8 cellular contexts compared by ENCODE assay signal in genomic region chr14:106308839-106309389, GRCh38.
A peak's percentile ranks its signal among the peaks of the same experiment; 100 is the strongest.
DNase-seq lines count a peak whose midpoint lies in the region; ATAC-seq lines count a peak whose summit lies in the region.

No MANE protein-coding gene starts in this region.

- no peaks in the 10 kb centered on the region for H3K36me3 ChIP-seq in HUES48 (ENCODE audit: control insufficient read depth, insufficient read depth, low read length)

- no peaks in the 10 kb centered on the region for H3K27me3 ChIP-seq in HUES48 (ENCODE audit: control insufficient read depth, insufficient read depth, low read length)

- no peak overlapping the region for H3K4me3 Mint-ChIP-seq in activated CD4-positive, alpha-beta T cell treated with anti-CD3 and anti-CD28 coated beads for 36 hours

- no peak overlapping the region for H3K9ac ChIP-seq in HUES48 (ENCODE audit: low read depth, low read length)

- H3K9me3 ChIP-seq in HUES48 (ENCODE audit: control insufficient read depth, insufficient read depth, low read length): peaks cover 96% of the 10 kb centered on the region

- DNase-seq in DMS114 treated with DMSO at 0.1 percent for 48 hours (lab: John Stamatoyannopoulos, UW; ENCODE audit: unreplicated experiment): peak; percentile 1
- DNase-seq in activated CD4-positive, alpha-beta T cell treated with anti-CD3 and anti-CD28 coated beads for 36 hours: peak; percentile 98
- DNase-seq in effector CD8-positive, alpha-beta T cell (lab: John Stamatoyannopoulos, UW): peak; percentile 69
- peak; percentile 76 to 97 for DNase-seq in stimulated activated CD4-positive, alpha-beta T cell treated with anti-CD3 and anti-CD28 coated beads, Interleukin-12 subunit alpha, Interleukin-12 subunit beta, amount 100 ng/mL, for 24 hours (ENCODE audit: low read depth in 2 of 2)
- no peak for DNase-seq in GOT3 (lab: John Stamatoyannopoulos, UW)
- DNase-seq in nucleus accumbens (lab: John Stamatoyannopoulos, UW): no peak

- H3K4me1 ChIP-seq in HUES48 (ENCODE audit: control insufficient read depth, insufficient read depth, low read length): no peaks in the 10 kb centered on the region

- CTCF ChIA-PET in activated CD4-positive, alpha-beta T cell treated with anti-CD3 and anti-CD28 coated beads for 36 hours (lab: Charles Lee): interaction anchor here (0.6 to 3.5 kb wide), 43 partner anchors 9 to 240 kb away, joined by 3 to 50 read pairs (median 4); no protein-coding TSS in a partner anchor

- H3K27me3 Mint-ChIP-seq in activated CD4-positive, alpha-beta T cell treated with anti-CD3 and anti-CD28 coated beads for 36 hours: no peaks in the 10 kb centered on the region

- peak overlapping the region; percentile 40; the same call in 1 of the 2 replicates for H3K4me3 ChIP-seq in HUES48 (ENCODE audit: low read depth, low read length)

- H3K27ac ChIP-seq in HUES48 (ENCODE audit: low read depth, low read length): no peak overlapping the region

- H3K4me1 Mint-ChIP-seq in activated CD4-positive, alpha-beta T cell treated with anti-CD3 and anti-CD28 coated beads for 36 hours: no peaks in the 10 kb centered on the region

- H3K27ac Mint-ChIP-seq in activated CD4-positive, alpha-beta T cell treated with anti-CD3 and anti-CD28 coated beads for 36 hours: no peak overlapping the region

- intact Hi-C loops in activated CD4-positive, alpha-beta T cell treated with anti-CD3 and anti-CD28 coated beads for 36 hours (cut with DNase I, micrococcal nuclease): loop anchor here (1.0 to 5.0 kb wide), 5 partner anchors 9 to 108 kb away; no protein-coding TSS in a partner anchor

- POLR2A ChIA-PET in activated CD4-positive, alpha-beta T cell treated with anti-CD3 and anti-CD28 coated beads for 36 hours (lab: Charles Lee): no interaction called here

- H3K9me3 Mint-ChIP-seq in activated CD4-positive, alpha-beta T cell treated with anti-CD3 and anti-CD28 coated beads for 36 hours (ENCODE audit: low read depth): no peaks in the 10 kb centered on the region

- ATAC-seq in GM21360 (IDR thresholded peaks at IDR 0.05; ENCODE audit: unreplicated experiment): peak; percentile 95
- peak; percentile 99 for ATAC-seq in activated CD4-positive, alpha-beta T cell treated with anti-CD3 and anti-CD28 coated beads for 36 hours

- H3K36me3 Mint-ChIP-seq in activated CD4-positive, alpha-beta T cell treated with anti-CD3 and anti-CD28 coated beads for 36 hours (ENCODE audit: low read depth): no peaks in the 10 kb centered on the region

Comparison
In these comparisons a context has a peak if more than half of its experiments do, and no peak if none do; other contexts are left out.
1. DNase-seq: peak in DMS114 treated with DMSO at 0.1 percent for 48 hours (single experiment), activated CD4-positive, alpha-beta T cell treated with anti-CD3 and anti-CD28 coated beads for 36 hours (single experiment), effector CD8-positive, alpha-beta T cell (single experiment) and stimulated activated CD4-positive, alpha-beta T cell treated with anti-CD3 and anti-CD28 coated beads, Interleukin-12 subunit alpha, Interleukin-12 subunit beta, amount 100 ng/mL, for 24 hours (2 of 2); none in GOT3 (single experiment) and nucleus accumbens (0 of 56).